In genomic region chr15:90716317-90716975, GRCh38 we compare ENCODE assay signal across 8 cellular contexts.
A peak's percentile ranks its signal among the peaks of the same experiment; 100 is the strongest.
DNase-seq lines count a peak whose midpoint lies in the region; ATAC-seq and TF ChIP-seq lines count a peak whose summit lies in the region.

No MANE protein-coding gene starts in this region.

- H3K9me3 ChIP-seq in WERI-Rb-1 (ENCODE audit: severe bottlenecking), result no peaks in the 10 kb centered on the region

- no peak for DNase-seq in activated naive CD4-positive, alpha-beta T cell treated with anti-CD3 and anti-CD28 coated beads, Interleukin-2, amount 10 ng/mL, durations not matched to agents 7 days and 5 days
- DNase-seq in activated naive CD4-positive, alpha-beta T cell treated with anti-CD3 and anti-CD28 coated beads, Interleukin-2, amount 50 U/mL, for 16 hours, result no peak
- no peak for DNase-seq in WERI-Rb-1
- DNase-seq in foreskin fibroblast, result peak in 1 of 2 donors; percentile 15
- DNase-seq in iPS-NIHi7 (ENCODE audit: extremely low spot score), result no peak
- DNase-seq in activated effector memory CD4-positive, alpha-beta T cell treated with anti-CD3 and anti-CD28 coated beads, Interleukin-2, amount 50 U/mL, for 16 hours, result no peak

- TF ChIP-seq CTCF in WERI-Rb-1 (IDR thresholded peaks at IDR 0.05; ENCODE audit: low read depth, low read length) (no peak), foreskin fibroblast (IDR thresholded peaks at IDR 0.05; ENCODE audit: low read depth, low read length) (no peak)

- CTCF ChIA-PET in activated naive CD4-positive, alpha-beta T cell treated with anti-CD3 and anti-CD28 coated beads, Interleukin-2, amount 10 ng/mL, durations not matched to agents 7 days and 5 days (lab: Charles Lee), result interaction anchor here (0.9 to 2.9 kb wide), 5 partner anchors 39 to 186 kb away, joined by 3 to 13 read pairs (median 5); no protein-coding TSS in a partner anchor

- H3K4me3 Mint-ChIP-seq in activated naive CD4-positive, alpha-beta T cell treated with anti-CD3 and anti-CD28 coated beads, Interleukin-2, amount 10 ng/mL, durations not matched to agents 7 days and 5 days, result peak overlapping the region; percentile 83

- no peak for ATAC-seq in HG03442 (IDR thresholded peaks at IDR 0.05; ENCODE audit: unreplicated experiment)

- H3K27ac ChIP-seq in WERI-Rb-1 (peak overlapping the region; percentile 92), rectal smooth muscle tissue (ENCODE audit: low read depth, low read length) (peak overlapping the region; percentile 86)

- H3K27me3 ChIP-seq in WERI-Rb-1 (ENCODE audit: insufficient read depth, low read depth, severe bottlenecking) (no peaks in the 10 kb centered on the region), rectal smooth muscle tissue (ENCODE audit: control insufficient read depth, insufficient read depth, low read length) (no peaks in the 10 kb centered on the region)

- peaks cover 2% of the 10 kb centered on the region for H3K4me1 ChIP-seq in rectal smooth muscle tissue (ENCODE audit: control insufficient read depth, insufficient read depth, low read length)

- no peaks in the 10 kb centered on the region for H3K27me3 Mint-ChIP-seq in activated naive CD4-positive, alpha-beta T cell treated with anti-CD3 and anti-CD28 coated beads, Interleukin-2, amount 10 ng/mL, durations not matched to agents 7 days and 5 days

- H3K36me3 ChIP-seq in WERI-Rb-1 (peaks cover 11% of the 10 kb centered on the region), rectal smooth muscle tissue (ENCODE audit: control insufficient read depth, insufficient read depth, low read length) (no peaks in the 10 kb centered on the region)

- H3K4me3 ChIP-seq in WERI-Rb-1 (ENCODE audit: low read depth, low read length) (peak overlapping the region; percentile 94), foreskin fibroblast (ENCODE audit: low read depth in 1 of 2, low read length in 2 of 2) (peak overlapping the region; percentile 78 to 94), rectal smooth muscle tissue (ENCODE audit: low read length) (peak overlapping the region; percentile 77)

- H3K4me1 Mint-ChIP-seq in activated naive CD4-positive, alpha-beta T cell treated with anti-CD3 and anti-CD28 coated beads, Interleukin-2, amount 10 ng/mL, durations not matched to agents 7 days and 5 days, result peaks cover 43% of the 10 kb centered on the region

- peak overlapping the region; percentile 98 for H3K27ac Mint-ChIP-seq in activated naive CD4-positive, alpha-beta T cell treated with anti-CD3 and anti-CD28 coated beads, Interleukin-2, amount 10 ng/mL, durations not matched to agents 7 days and 5 days

- H3K9me3 Mint-ChIP-seq in activated naive CD4-positive, alpha-beta T cell treated with anti-CD3 and anti-CD28 coated beads, Interleukin-2, amount 10 ng/mL, durations not matched to agents 7 days and 5 days, result no peaks in the 10 kb centered on the region

- peaks cover 25% of the 10 kb centered on the region for H3K36me3 Mint-ChIP-seq in activated naive CD4-positive, alpha-beta T cell treated with anti-CD3 and anti-CD28 coated beads, Interleukin-2, amount 10 ng/mL, durations not matched to agents 7 days and 5 days

- H3K9ac ChIP-seq in rectal smooth muscle tissue (ENCODE audit: low read length), result peak overlapping the region; percentile 47
